In genomic region chr17:64176556-64176955, GRCh38 we compare ENCODE assay signal across 24 cellular contexts. TPM values are rescaled to one million over a fixed set of nuclear protein-coding genes. Genes with fewer than 3 reads are reported as not detected.
DNase-seq lines count a peak whose midpoint lies in the region; ATAC-seq and TF ChIP-seq lines count a peak whose summit lies in the region.
"Had no signal": no experiment of that assay in that cellular context is flagged by ENCODE, and none has a peak within 500 bp of the region (broad histone marks: within the 10 kb centered on the region; RNA-seq: fewer than 3 reads in every experiment).

No MANE protein-coding gene starts in this region.

- no peak for TF ChIP-seq CTCF in CD14-positive monocyte (IDR thresholded peaks at IDR 0.05)
- no peak for TF ChIP-seq CTCF in body of pancreas (IDR thresholded peaks at IDR 0.05)
- TF ChIP-seq CTCF in gastrocnemius medialis (IDR thresholded peaks at IDR 0.05 in 4 of 5, conservative IDR thresholded peaks at IDR 0.05 in 1 of 5) = no peak

- no peak for ATAC-seq in body of pancreas
- peak; percentile 73 to 74 for ATAC-seq in right cardiac atrium
- ATAC-seq in gastrocnemius medialis = peak in 1 of 2 donors; percentile 22
- ATAC-seq: A549; activated CD4-positive, alpha-beta T cell treated with anti-CD3 and anti-CD28 coated beads for 36 hours; activated naive CD4-positive, alpha-beta T cell treated with anti-CD3 and anti-CD28 coated beads, Interleukin-2, amount 50 U/mL, for 72 hours had no signal

- H3K27me3 ChIP-seq in body of pancreas (no peaks in the 10 kb centered on the region), right cardiac atrium (ENCODE audit: control insufficient read depth, insufficient read depth) (no peaks in the 10 kb centered on the region), gastrocnemius medialis (no peaks in the 10 kb centered on the region), HAP-1 (ENCODE audit: low read depth) (no peaks in the 10 kb centered on the region)
- H3K27me3 ChIP-seq: colonic mucosa, MG63, uterus had no signal

- H3K27me3 Mint-ChIP-seq in CD14-positive monocyte (ENCODE audit: low read depth in 3 of 3) = no peaks in the 10 kb centered on the region
- H3K27me3 Mint-ChIP-seq: activated CD4-positive, alpha-beta T cell treated with anti-CD3 and anti-CD28 coated beads for 36 hours had no signal

- H3K36me3 ChIP-seq in body of pancreas (replicated peaks in 1 of 2; ENCODE audit: insufficient read depth in 1 of 2, low read depth in 2 of 2) = no peaks in the 10 kb centered on the region
- H3K36me3 ChIP-seq in gastrocnemius medialis = no peaks in the 10 kb centered on the region
- peaks cover 10% of the 10 kb centered on the region; the same call in 1 of the 2 replicates for H3K36me3 ChIP-seq in HAP-1 (replicated peaks)
- H3K36me3 ChIP-seq: colonic mucosa, MG63, uterus had no signal

- H3K4me1 Mint-ChIP-seq in CD14-positive monocyte = peaks cover 75% of the 10 kb centered on the region
- H3K4me1 Mint-ChIP-seq: activated CD4-positive, alpha-beta T cell treated with anti-CD3 and anti-CD28 coated beads for 36 hours had no signal

- peaks cover 0 to 5% (median 3%) of the 10 kb centered on the region in 7 donors for H3K9me3 Mint-ChIP-seq in CD14-positive monocyte
- H3K9me3 Mint-ChIP-seq: activated naive CD4-positive, alpha-beta T cell treated with anti-CD3 and anti-CD28 coated beads, Interleukin-2, amount 50 U/mL, for 72 hours; activated T-helper 1 cell treated with anti-CD3 and anti-CD28 coated beads, Interleukin-12 subunit alpha, Interleukin-12 subunit beta, Interleukin-2, Interleukin-4 antibody, amounts not matched to agents 30 ng/mL and 10 ng/mL and 1 ng/mL, durations not matched to agents 14 hours and 24 hours and 36 hours; nephron progenitor cell had no signal

- no peak overlapping the region for H3K4me3 ChIP-seq in body of pancreas
- no peak overlapping the region for H3K4me3 ChIP-seq in right cardiac atrium (ENCODE audit: low read length)
- no peak overlapping the region for H3K4me3 ChIP-seq in gastrocnemius medialis
- no peak overlapping the region for H3K4me3 ChIP-seq in HAP-1
- H3K4me3 ChIP-seq: A549, colonic mucosa, MG63, uterus had no signal

- H3K4me1 ChIP-seq in body of pancreas (peaks cover 48% of the 10 kb centered on the region), right cardiac atrium (ENCODE audit: control insufficient read depth, insufficient read depth, low read length) (peaks cover 8% of the 10 kb centered on the region), gastrocnemius medialis (peaks cover 72 to 76% of the 10 kb centered on the region in 2 donors), HAP-1 (no peaks in the 10 kb centered on the region)
- H3K4me1 ChIP-seq: A549, colonic mucosa had no signal

- intact Hi-C loops in CD14-positive monocyte (cut with micrococcal nuclease) = loop anchor here in 1 of 2 donors (5.0 kb wide), 1 partner anchor 86 kb away; the partner anchor contains the start of gene TEX2
- intact Hi-C loops in body of pancreas (cut with DNase I) = no loop called here
- intact Hi-C loops in right cardiac atrium (cut with DNase I) = no loop called here
- intact Hi-C loops in gastrocnemius medialis (cut with DNase I; ENCODE audit: low total_unique reads) = no loop called here

- TF ChIP-seq POLR2A in body of pancreas (IDR thresholded peaks at IDR 0.05) (no peak), gastrocnemius medialis (IDR thresholded peaks at IDR 0.05) (no peak)

- DNase-seq in CD14-positive monocyte (ENCODE audit: low spot score) = no peak
- no peak for DNase-seq in body of pancreas
- no peak for DNase-seq in right cardiac atrium
- peak in 1 of 2 donors; percentile 53 for DNase-seq in gastrocnemius medialis
- DNase-seq in HAP-1 (ENCODE audit: low spot score in 2 of 2) = no peak
- no peak for DNase-seq in cerebellar nuclear complex (lab: John Stamatoyannopoulos, UW)
- DNase-seq in activated CD4-positive, alpha-beta T cell treated with anti-CD3 and anti-CD28 coated beads for 48 hours = no peak
- no peak for DNase-seq in KG1 (lab: John Stamatoyannopoulos, UW)
- DNase-seq: activated CD4-positive, alpha-beta T cell treated with anti-CD3 and anti-CD28 coated beads for 36 hours; colonic mucosa; hypothalamus; IMR-90; islet precursor cell; MG63; NCI-H1436 treated with DMSO at 0.1 percent for 48 hours; NCI-H2171; NCI-H526 treated with DMSO at 0.1 percent for 48 hours; nephron progenitor cell; posterior cingulate gyrus; T-helper 1 cell; uterus had no signal

- in situ Hi-C loops in gastrocnemius medialis (cut with MboI; ENCODE audit: low sequenced_read_pairs in 4 of 4) = no loop called here
- in situ Hi-C loops in HAP-1 (cut with MboI; ENCODE audit: low sequenced_read_pairs) = no loop called here

- H3K9me3 ChIP-seq in body of pancreas (no peaks in the 10 kb centered on the region), right cardiac atrium (ENCODE audit: control insufficient read depth, low read length) (no peaks in the 10 kb centered on the region), gastrocnemius medialis (no peaks in the 10 kb centered on the region), HAP-1 (peaks cover 2% of the 10 kb centered on the region; the same call in 1 of the 2 replicates)
- H3K9me3 ChIP-seq: A549, colonic mucosa, MG63, uterus had no signal

- no peak overlapping the region for H3K4me3 Mint-ChIP-seq in CD14-positive monocyte
- H3K4me3 Mint-ChIP-seq: activated CD4-positive, alpha-beta T cell treated with anti-CD3 and anti-CD28 coated beads for 36 hours; activated T-helper 1 cell treated with anti-CD3 and anti-CD28 coated beads, Interleukin-12 subunit alpha, Interleukin-12 subunit beta, Interleukin-2, Interleukin-4 antibody, amounts not matched to agents 30 ng/mL and 10 ng/mL and 1 ng/mL, durations not matched to agents 14 hours and 24 hours and 36 hours; nephron progenitor cell had no signal

- peak overlapping the region; percentile 69 to 99 (median 98) for H3K27ac Mint-ChIP-seq in CD14-positive monocyte
- H3K27ac Mint-ChIP-seq: activated CD4-positive, alpha-beta T cell treated with anti-CD3 and anti-CD28 coated beads for 36 hours; activated T-helper 1 cell treated with anti-CD3 and anti-CD28 coated beads, Interleukin-12 subunit alpha, Interleukin-12 subunit beta, Interleukin-2, Interleukin-4 antibody, amounts not matched to agents 30 ng/mL and 10 ng/mL and 1 ng/mL, durations not matched to agents 14 hours and 24 hours and 36 hours; nephron progenitor cell had no signal

- H3K27ac ChIP-seq in body of pancreas (peak overlapping the region in 3 of 4 donors; percentile 42 to 69 (median 52)), right cardiac atrium (ENCODE audit: low read length) (no peak overlapping the region), gastrocnemius medialis (peak overlapping the region; percentile 86 to 92 (median 89))
- H3K27ac ChIP-seq: A549, colonic mucosa had no signal

- H3K36me3 Mint-ChIP-seq in CD14-positive monocyte = peaks cover 7 to 23% of the 10 kb centered on the region in 2 donors

RNA-seq across cellular contexts. Expression of gene ERN1, which starts 46.6 kb away (rescaled TPM):
- 10 to 100 TPM; 11.0 to 13.7 TPM for polyA plus RNA-seq in CD14-positive monocyte
- total RNA-seq in body of pancreas = 10 to 100 TPM; 63.3 to 77.1 TPM
- total RNA-seq in right cardiac atrium = 10 to 100 TPM in 2 of 4 donors, 1 to 10 TPM in 2; 8.9 to 11.4 (median 10.0) TPM
- 3.3 TPM for polyA plus RNA-seq in right cardiac atrium
- total RNA-seq in gastrocnemius medialis = 10 to 100 TPM in 3 of 4 donors, 1 to 10 TPM in 1; 9.7 to 27.5 (median 13.8) TPM
